ENCODE assay signal across 8 cellular contexts in the genomic region with DNA sequence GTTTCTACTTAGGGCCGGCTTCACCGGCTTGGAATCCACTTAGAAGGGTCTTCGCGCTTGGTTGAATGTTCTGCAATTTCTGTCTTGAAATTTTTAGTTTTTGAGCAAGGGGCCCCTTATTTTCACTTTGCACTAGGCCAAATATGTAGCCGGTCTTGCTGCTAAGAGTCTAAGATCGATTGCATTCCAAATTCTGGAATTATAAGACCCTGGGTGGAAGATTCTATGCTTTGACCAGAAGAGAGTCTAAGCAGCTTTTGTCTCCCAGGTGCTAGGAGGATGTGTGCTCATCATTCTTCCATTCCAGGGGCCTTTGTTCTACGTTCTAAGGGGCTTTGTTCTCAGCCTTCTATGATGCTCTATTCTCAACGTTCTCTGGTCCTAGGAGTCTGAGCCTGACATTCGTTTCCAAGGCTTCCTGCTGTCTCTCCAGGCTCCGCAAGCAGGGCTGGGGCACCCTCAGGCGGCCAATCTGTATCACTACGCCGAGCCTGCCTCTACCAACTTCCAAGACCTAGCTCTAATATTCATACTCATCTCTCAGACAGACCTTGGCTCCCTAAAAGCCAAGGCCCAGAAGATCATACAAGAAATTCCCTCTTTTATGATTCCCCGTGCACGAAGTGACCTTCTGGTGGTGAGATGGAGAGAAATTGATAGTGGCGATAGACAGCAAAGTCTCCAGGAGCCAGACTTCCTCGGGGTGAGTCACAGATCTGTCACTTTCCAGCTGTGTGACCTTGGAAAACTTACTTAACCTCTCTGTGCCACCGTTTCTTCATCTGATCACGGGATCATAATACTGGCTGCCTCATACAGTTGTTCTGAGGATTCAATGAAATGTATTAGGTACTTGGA. TPM values are rescaled to one million over a fixed set of nuclear protein-coding genes. Genes with fewer than 3 reads are reported as not detected.
DNase-seq lines count a peak whose midpoint lies in the region; ATAC-seq and TF ChIP-seq lines count a peak whose summit lies in the region.

No MANE protein-coding gene starts in this region.

- peaks cover 23% of the 10 kb centered on the region for H3K4me1 Mint-ChIP-seq in nephron progenitor cell

- H3K4me3 Mint-ChIP-seq in nephron progenitor cell = peak overlapping the region; percentile 70

- CTCF ChIA-PET in RWPE1 (lab: Yijun Ruan, JAX) = interaction anchor here (0.6 to 2.6 kb wide), 17 partner anchors 9 to 206 kb away, joined by 3 to 45 read pairs (median 5); partner anchors contain the start of gene GNG8

- DNase-seq in M059J (ENCODE audit: low read depth) (peak; percentile 88), RWPE1 (ENCODE audit: low spot score) (peak; percentile 80), fibroblast of the aortic adventitia (ENCODE audit: low read depth) (peak; percentile 93), nephron progenitor cell (peak; percentile 77)
- DNase-seq in activated effector memory CD4-positive, alpha-beta T cell treated with anti-CD3 and anti-CD28 coated beads, Interleukin-2, amount 50 U/mL, for 16 hours = peak; percentile 90
- DNase-seq in stimulated activated naive CD4-positive, alpha-beta T cell treated with Interleukin-2 at 50 U/mL for 16 hours (lab: John Stamatoyannopoulos, UW) = peak; percentile 68

- H3K9me3 ChIP-seq in ES-I3 (ENCODE audit: control insufficient read depth, insufficient read depth, low read length) = no peaks in the 10 kb centered on the region

- no peak for ATAC-seq in GM21515 (IDR thresholded peaks at IDR 0.05; ENCODE audit: unreplicated experiment)

- peak overlapping the region; percentile 45; the same call in 1 of the 2 replicates for H3K9ac ChIP-seq in ES-I3 (ENCODE audit: low read depth, low read length)

- H3K27ac ChIP-seq in RWPE1 = peak overlapping the region; percentile 13

- H3K27ac Mint-ChIP-seq in nephron progenitor cell = peak overlapping the region; percentile 61

- peaks cover 7% of the 10 kb centered on the region for H3K36me3 Mint-ChIP-seq in nephron progenitor cell (ENCODE audit: low read depth)

- POLR2A ChIA-PET in RWPE1 (lab: Yijun Ruan, JAX; ENCODE audit: low non-redundant PET) = no interaction called here

- peak; percentile 94 for TF ChIP-seq CTCF in RWPE1 (conservative IDR thresholded peaks at IDR 0.05; ENCODE audit: low read depth)
- TF ChIP-seq CTCF in fibroblast of the aortic adventitia (IDR thresholded peaks at IDR 0.05; ENCODE audit: insufficient read depth, low read length) = peak; percentile 97
- TF ChIP-seq CTCF in nephron progenitor cell (IDR thresholded peaks at IDR 0.05) = peak; percentile 86

- no peaks in the 10 kb centered on the region for H3K36me3 ChIP-seq in ES-I3 (ENCODE audit: insufficient read depth, low read length)

- H3K27me3 Mint-ChIP-seq in nephron progenitor cell (ENCODE audit: low read depth, poor library complexity) = peaks cover 13% of the 10 kb centered on the region

- no peaks in the 10 kb centered on the region for H3K4me1 ChIP-seq in ES-I3 (ENCODE audit: insufficient read depth, low read length)

- no peaks in the 10 kb centered on the region for H3K9me3 Mint-ChIP-seq in nephron progenitor cell

- H3K4me3 ChIP-seq in fibroblast of the aortic adventitia (ENCODE audit: low read depth, low read length) = peak overlapping the region; percentile 57

RNA-seq across cellular contexts. Expression of gene DACT3, which starts 1.0 kb away (rescaled TPM):
- total RNA-seq in M059J (2014; rRNA removed; shearing (Covaris generic)) = 0.52 and 1.4 TPM in 2 replicates
- total RNA-seq in fibroblast of the aortic adventitia (ENCODE audit: low replicate concordance) = 5.1 and 17.5 TPM in 2 replicates

RNA-seq across cellular contexts. Expression of gene GNG8, which starts 26.0 kb away (rescaled TPM):
- total RNA-seq in M059J (2014; rRNA removed; shearing (Covaris generic)) = not detected in 2 replicates
- total RNA-seq in fibroblast of the aortic adventitia (ENCODE audit: low replicate concordance) = not detected in 2 replicates

RNA-seq across cellular contexts. Expression of gene PTGIR, which starts 37.1 kb away (rescaled TPM):
- 0.17 TPM in 1 of 2 replicates, not detected in the other for total RNA-seq in M059J (2014; rRNA removed; shearing (Covaris generic))
- total RNA-seq in fibroblast of the aortic adventitia (ENCODE audit: low replicate concordance) = 11.4 and 23.2 TPM in 2 replicates

RNA-seq across cellular contexts. Expression of gene PRKD2, which starts 55.0 kb away (rescaled TPM):
- total RNA-seq in M059J (2014; rRNA removed; shearing (Covaris generic)) = 18.9 and 38.7 TPM in 2 replicates
- 8.0 and 9.7 TPM in 2 replicates for total RNA-seq in fibroblast of the aortic adventitia (ENCODE audit: low replicate concordance)

Comparison
In these comparisons a context has a peak if more than half of its experiments do, and no peak if none do; other contexts are left out.
1. RNA of gene PTGIR, which starts 37.1 kb away (total RNA-seq): 11.4 to 23.2 TPM in fibroblast of the aortic adventitia; 0.17 TPM in M059J; every median in the first group is over 10 times any median in the second.
2. Peak in every context shown above with its lines, with median percentiles within 50 percentile points of each other: DNase-seq and CTCF ChIP-seq.